In genomic region chr2:26724004-26724750, GRCh38 we compare ENCODE assay signal across 9 cellular contexts.
DNase-seq lines count a peak whose midpoint lies in the region; ATAC-seq and TF ChIP-seq lines count a peak whose summit lies in the region.
"Had no signal": no experiment of that assay in that cellular context is flagged by ENCODE, and none has a peak within 500 bp of the region (broad histone marks: within the 10 kb centered on the region; RNA-seq: fewer than 3 reads in every experiment).

No MANE protein-coding gene starts in this region.

- no peak overlapping the region for H3K4me3 ChIP-seq in HEK293 (ENCODE audit: low read depth, low read length)
- H3K4me3 ChIP-seq: dorsolateral prefrontal cortex had no signal

- H3K4me1 Mint-ChIP-seq in stimulated activated effector memory CD8-positive, alpha-beta T cell treated with anti-CD3 and anti-CD28 coated beads, Interleukin-12 subunit alpha, Interleukin-12 subunit beta, amount 100 ng/mL, for 72 hours = no peaks in the 10 kb centered on the region

- no peak overlapping the region for H3K4me3 Mint-ChIP-seq in stimulated activated effector memory CD8-positive, alpha-beta T cell treated with anti-CD3 and anti-CD28 coated beads, Interleukin-12 subunit alpha, Interleukin-12 subunit beta, amount 100 ng/mL, for 72 hours

- DNase-seq in amniotic epithelial cell (ENCODE audit: low read depth) (peak; percentile 85), hepatic stellate cell (ENCODE audit: low spot score) (peak; percentile 92), GM19240 (ENCODE audit: insufficient read length, low spot score) (no peak), 8988T (no peak), NCI-H2029 (lab: John Stamatoyannopoulos, UW) (no peak)
- DNase-seq in stimulated activated effector memory CD8-positive, alpha-beta T cell treated with anti-CD3 and anti-CD28 coated beads, Interleukin-12 subunit alpha, Interleukin-12 subunit beta, amount 100 ng/mL, for 72 hours (ENCODE audit: low spot score in 2 of 2) = no peak

- CTCF ChIA-PET in HEK293 (lab: Yijun Ruan, JAX) = interaction anchor here (0.7 to 1.7 kb wide), 2 partner anchors 119 kb away, joined by 3 to 8 read pairs; no protein-coding TSS in a partner anchor

- ATAC-seq in stimulated activated effector memory CD8-positive, alpha-beta T cell treated with anti-CD3 and anti-CD28 coated beads, Interleukin-12 subunit alpha, Interleukin-12 subunit beta, amount 100 ng/mL, for 72 hours = no peak
- no peak for ATAC-seq in HG02623 (IDR thresholded peaks at IDR 0.05; ENCODE audit: unreplicated experiment)

- TF ChIP-seq CTCF in HEK293 (tag by site-specific recombination; IDR thresholded peaks at IDR 0.05) = no peak

- H3K27ac Mint-ChIP-seq in stimulated activated effector memory CD8-positive, alpha-beta T cell treated with anti-CD3 and anti-CD28 coated beads, Interleukin-12 subunit alpha, Interleukin-12 subunit beta, amount 100 ng/mL, for 72 hours = peak overlapping the region; percentile 46

- H3K36me3 ChIP-seq in HEK293 (ENCODE audit: control insufficient read depth in 2 of 2, insufficient read depth in 1 of 2, low read length in 2 of 2) = no peaks in the 10 kb centered on the region

- no peaks in the 10 kb centered on the region for H3K36me3 Mint-ChIP-seq in stimulated activated effector memory CD8-positive, alpha-beta T cell treated with anti-CD3 and anti-CD28 coated beads, Interleukin-12 subunit alpha, Interleukin-12 subunit beta, amount 100 ng/mL, for 72 hours

- peaks cover 6% of the 10 kb centered on the region for H3K4me1 ChIP-seq in HEK293 (ENCODE audit: control insufficient read depth, insufficient read depth, low read length)

- no peaks in the 10 kb centered on the region for H3K9me3 Mint-ChIP-seq in stimulated activated effector memory CD8-positive, alpha-beta T cell treated with anti-CD3 and anti-CD28 coated beads, Interleukin-12 subunit alpha, Interleukin-12 subunit beta, amount 100 ng/mL, for 72 hours

- no peak overlapping the region for H3K27ac ChIP-seq in HEK293 (ENCODE audit: extremely low read depth, low read depth, low read length)

- H3K9me3 ChIP-seq in HEK293 (ENCODE audit: control insufficient read depth, insufficient read depth, low read depth, low read length) = no peaks in the 10 kb centered on the region

- POLR2A ChIA-PET in HEK293 (lab: Yijun Ruan, JAX) = no interaction called here

TF ChIP-seq in HEK293, 187 proteins besides CTCF, POLR2A, EP300 and RAD21 (continues in another document):
- no peak for TF ChIP-seq ZNF777 (tag by site-specific recombination; IDR thresholded peaks at IDR 0.05; ENCODE audit: borderline replicate concordance)
- TF ChIP-seq PRDM2 (tag by site-specific recombination; IDR thresholded peaks at IDR 0.05; ENCODE audit: borderline replicate concordance) = no peak
- TF ChIP-seq ZNF518A (tag by site-specific recombination; conservative IDR thresholded peaks at IDR 0.05; ENCODE audit: low read depth) = no peak
- no peak for TF ChIP-seq ZNF280C (tag by site-specific recombination; IDR thresholded peaks at IDR 0.05)
- no peak for TF ChIP-seq ZNF391 (tag by site-specific recombination; IDR thresholded peaks at IDR 0.05; ENCODE audit: borderline replicate concordance, low read depth)
- no peak for TF ChIP-seq ZNF433 (tag by site-specific recombination; IDR thresholded peaks at IDR 0.05; ENCODE audit: low read depth)

Comparison
In these comparisons a context has a peak if more than half of its experiments do, and no peak if none do; other contexts are left out.
1. DNase-seq: peak in amniotic epithelial cell (single experiment) and hepatic stellate cell (single experiment); none in stimulated activated effector memory CD8-positive, alpha-beta T cell treated with anti-CD3 and anti-CD28 coated beads, Interleukin-12 subunit alpha, Interleukin-12 subunit beta, amount 100 ng/mL, for 72 hours (0 of 2), GM19240 (single experiment), 8988T (single experiment) and NCI-H2029 (single experiment).